ENCODE assay signal across 8 cellular contexts in genomic region chr2:25851740-25852503, GRCh38. TPM values are rescaled to one million over a fixed set of nuclear protein-coding genes. Genes with fewer than 3 reads are reported as not detected.
DNase-seq lines count a peak whose midpoint lies in the region; ATAC-seq, FAIRE-seq and TF ChIP-seq lines count a peak whose summit lies in the region.

No MANE protein-coding gene starts in this region.

- H3K27me3 ChIP-seq in WERI-Rb-1 (ENCODE audit: insufficient read depth, low read depth, severe bottlenecking): no peaks in the 10 kb centered on the region
- H3K27me3 ChIP-seq in endothelial cell of umbilical vein (ENCODE audit: control insufficient read depth in 2 of 2, insufficient read depth in 2 of 2, low read length in 2 of 2): no peaks in the 10 kb centered on the region
- H3K27me3 ChIP-seq in mucosa of stomach (ENCODE audit: control insufficient read depth, insufficient read depth, low read length): no peaks in the 10 kb centered on the region
- H3K27me3 ChIP-seq in upper lobe of right lung: no peaks in the 10 kb centered on the region

- no peak overlapping the region for H3K4me3 ChIP-seq in WERI-Rb-1 (ENCODE audit: low read depth, low read length)
- H3K4me3 ChIP-seq in endothelial cell of umbilical vein (replicated peaks in 1 of 3; ENCODE audit: insufficient read depth in 1 of 3, low read depth in 1 of 3, low read length in 3 of 3): no peak overlapping the region
- H3K4me3 ChIP-seq in mucosa of stomach (ENCODE audit: low read length): no peak overlapping the region
- H3K4me3 ChIP-seq in upper lobe of right lung: no peak overlapping the region

- dilution Hi-C loops in endothelial cell of umbilical vein (cut with MboI; ENCODE audit: extremely low pct_ligation_motif_present, low sequenced_read_pairs): no loop called here

- no peak overlapping the region for H3K27ac ChIP-seq in 22Rv1
- no peak overlapping the region for H3K27ac ChIP-seq in WERI-Rb-1
- peak overlapping the region; percentile 50 for H3K27ac ChIP-seq in endothelial cell of umbilical vein (ENCODE audit: insufficient read depth, low read depth, low read length)
- no peak overlapping the region for H3K27ac ChIP-seq in upper lobe of right lung

- H3K9me3 ChIP-seq in WERI-Rb-1 (ENCODE audit: severe bottlenecking) (no peaks in the 10 kb centered on the region), endothelial cell of umbilical vein (replicated peaks; ENCODE audit: control insufficient read depth, insufficient read depth, low read length) (no peaks in the 10 kb centered on the region), mucosa of stomach (ENCODE audit: control insufficient read depth, low read length) (no peaks in the 10 kb centered on the region), upper lobe of right lung (no peaks in the 10 kb centered on the region)

- intact Hi-C loops in endothelial cell of umbilical vein (cut with micrococcal nuclease) (loop anchor here (1.0 to 10.0 kb wide), 4 partner anchors 99 to 293 kb away; no protein-coding TSS in a partner anchor), upper lobe of right lung (cut with DNase I) (no loop called here)

- in situ Hi-C loops in G401 (cut with HindIII; ENCODE audit: low sequenced_read_pairs): no loop called here

- peaks cover 3% of the 10 kb centered on the region; the same call in 1 of the 2 replicates for H3K36me3 ChIP-seq in WERI-Rb-1
- no peaks in the 10 kb centered on the region for H3K36me3 ChIP-seq in endothelial cell of umbilical vein (ENCODE audit: control insufficient read depth in 2 of 2, extremely low read depth in 1 of 2, insufficient read depth in 2 of 2, low read length in 2 of 2)
- no peaks in the 10 kb centered on the region for H3K36me3 ChIP-seq in mucosa of stomach (ENCODE audit: control insufficient read depth, insufficient read depth, low read length)
- no peaks in the 10 kb centered on the region for H3K36me3 ChIP-seq in upper lobe of right lung

- CTCF ChIA-PET in endothelial cell of umbilical vein (lab: Charles Lee): interaction anchor here (0.6 to 3.7 kb wide), 30 partner anchors 8 to 726 kb away, joined by 3 to 16 read pairs (median 4); partner anchors contain the start of genes ASXL2 and KIF3C

- ATAC-seq in HG02571 (IDR thresholded peaks at IDR 0.05; ENCODE audit: unreplicated experiment) (peak; percentile 76), upper lobe of right lung (peak; percentile 98)

- H2AFZ ChIP-seq in endothelial cell of umbilical vein (ENCODE audit: low read depth, low read length): no peak overlapping the region

- DNase-seq in G401 (ENCODE audit: low spot score) (peak; percentile 68), NCI-H1694 (lab: John Stamatoyannopoulos, UW) (peak; percentile 67), WERI-Rb-1 (no peak), endothelial cell of umbilical vein (ENCODE audit: low read depth, low spot score) (peak; percentile 81), upper lobe of right lung (no peak)

- no peaks in the 10 kb centered on the region for H3K9me1 ChIP-seq in endothelial cell of umbilical vein (replicated peaks; ENCODE audit: control insufficient read depth, extremely low read depth, insufficient read depth, low read length)

- H3K4me1 ChIP-seq in endothelial cell of umbilical vein (ENCODE audit: control insufficient read depth, extremely low read depth, insufficient read depth, low read length) (peaks cover 5% of the 10 kb centered on the region), mucosa of stomach (ENCODE audit: control insufficient read depth, insufficient read depth, low read length) (peaks cover 4% of the 10 kb centered on the region), upper lobe of right lung (peaks cover 17% of the 10 kb centered on the region)

- H3K4me2 ChIP-seq in endothelial cell of umbilical vein (ENCODE audit: insufficient read depth, low read length): peak overlapping the region; percentile 10

- POLR2A ChIA-PET in endothelial cell of umbilical vein (lab: Charles Lee): no interaction called here

- TF ChIP-seq POLR2A in endothelial cell of umbilical vein (IDR thresholded peaks at IDR 0.05; ENCODE audit: low read depth, low read length): no peak

- BruUV-seq in endothelial cell of umbilical vein (replicated peaks; lab: Mats Ljungman, UMichigan): no TSS peak

- peaks cover 48% of the 10 kb centered on the region for H3K79me2 ChIP-seq in endothelial cell of umbilical vein (ENCODE audit: control insufficient read depth, insufficient read depth, low read length)

- no peaks in the 10 kb centered on the region for H4K20me1 ChIP-seq in endothelial cell of umbilical vein (replicated peaks; ENCODE audit: control insufficient read depth, extremely low read depth, insufficient read depth, low read length)

- peak; percentile 96 for FAIRE-seq in endothelial cell of umbilical vein (lab: Jason Lieb, UNC)

- H3K9ac ChIP-seq in endothelial cell of umbilical vein (replicated peaks; ENCODE audit: extremely low read depth, insufficient read depth, low read length) (no peak overlapping the region), mucosa of stomach (ENCODE audit: low read length) (peak overlapping the region; percentile 29)

- TF ChIP-seq CTCF in 22Rv1 (IDR thresholded peaks at IDR 0.05): peak; percentile 83
- peak; percentile 57 for TF ChIP-seq CTCF in WERI-Rb-1 (IDR thresholded peaks at IDR 0.05; ENCODE audit: low read depth, low read length)
- TF ChIP-seq CTCF in endothelial cell of umbilical vein (IDR thresholded peaks at IDR 0.05; ENCODE audit: extremely low read depth in 1 of 2, insufficient read depth in 1 of 2, low read depth in 1 of 2, low read length in 2 of 2): peak; percentile 45 to 48
- TF ChIP-seq CTCF in upper lobe of right lung (IDR thresholded peaks at IDR 0.05): peak; percentile 82

TF ChIP-seq in endothelial cell of umbilical vein, 7 proteins besides CTCF, POLR2A, EP300 and RAD21:
- TF ChIP-seq JUN (IDR thresholded peaks at IDR 0.05; ENCODE audit: borderline replicate concordance, insufficient read depth, insufficient read length, low read depth): peak; percentile 24
- TF ChIP-seq MYC (IDR thresholded peaks at IDR 0.05; ENCODE audit: low read depth, low read length): no peak
- TF ChIP-seq FOS (IDR thresholded peaks at IDR 0.05; ENCODE audit: borderline replicate concordance, insufficient read depth, low read length): peak; percentile 23

RNA-seq across cellular contexts. Expression of gene ASXL2, which starts 26.4 kb away (rescaled TPM):
- 5.7 and 10.7 TPM in 2 replicates for total RNA-seq in G401 (2014; rRNA removed; shearing (Covaris generic))
- total RNA-seq in endothelial cell of umbilical vein (30.6 and 33.8 TPM in 2 replicates), upper lobe of right lung (34.3 TPM)
- 5.2 and 6.1 TPM in 2 replicates for polyA plus RNA-seq in endothelial cell of umbilical vein
- polyA plus RNA-seq in endothelial cell of umbilical vein (2011; cell fraction: cytosol; rRNA removed): 7.0 and 7.3 TPM in 2 replicates
- polyA plus RNA-seq in endothelial cell of umbilical vein (2011; cell fraction: nucleus; rRNA removed): 15.2 and 16.0 TPM in 2 replicates
- polyA plus RNA-seq in endothelial cell of umbilical vein (2012): 14.5 and 16.9 TPM in 2 replicates
- polyA minus RNA-seq in endothelial cell of umbilical vein: 18.7 and 20.8 TPM in 2 replicates
- 14.2 TPM for polyA minus RNA-seq in endothelial cell of umbilical vein (2011; cell fraction: cytosol; rRNA and poly(A)+ RNA removed)
- polyA minus RNA-seq in endothelial cell of umbilical vein (2011; cell fraction: nucleus; rRNA and poly(A)+ RNA removed): 19.4 and 27.7 TPM in 2 replicates

Comparison
In these comparisons a context has a peak if more than half of its experiments do, and no peak if none do; other contexts are left out.
1. DNase-seq: peak in G401 (single experiment), NCI-H1694 (single experiment) and endothelial cell of umbilical vein (single experiment); none in WERI-Rb-1 (single experiment) and upper lobe of right lung (single experiment).
2. Peak in every context shown above with its lines, with median percentiles within 50 percentile points of each other: CTCF ChIP-seq.